Comparison of ENCODE assay signal across 9 cellular contexts in genomic region chr2:142989276-142990204, GRCh38.
DNase-seq lines count a peak whose midpoint lies in the region; ATAC-seq and TF ChIP-seq lines count a peak whose summit lies in the region.
"Had no signal": no experiment of that assay in that cellular context is flagged by ENCODE, and none has a peak within 500 bp of the region (broad histone marks: within the 10 kb centered on the region; RNA-seq: fewer than 3 reads in every experiment).

No MANE protein-coding gene starts in this region.

- H3K36me3 Mint-ChIP-seq in naive B cell = peaks cover 0 to 13% of the 10 kb centered on the region in 2 donors
- H3K36me3 Mint-ChIP-seq: naive thymus-derived CD8-positive, alpha-beta T cell had no signal

- intact Hi-C loops in mucosa of descending colon (cut with DNase I, micrococcal nuclease) = no loop called here

- H3K4me1 Mint-ChIP-seq in naive B cell = peaks cover 0 to 7% (median 6%) of the 10 kb centered on the region in 3 donors

- H3K27ac Mint-ChIP-seq in naive B cell = peak overlapping the region in 3 of 6 donors; percentile 13 to 46 (median 28)
- H3K27ac Mint-ChIP-seq: naive thymus-derived CD8-positive, alpha-beta T cell had no signal

- H3K9me3 ChIP-seq in mucosa of descending colon = no peaks in the 10 kb centered on the region

- H3K4me1 ChIP-seq in mucosa of descending colon (ENCODE audit: low read depth) = no peaks in the 10 kb centered on the region

- CTCF ChIA-PET in BJ (lab: Yijun Ruan, JAX) = interaction anchor here (0.7 to 2.3 kb wide), 9 partner anchors 9 to 307 kb away, joined by 3 to 8 read pairs (median 5); no protein-coding TSS in a partner anchor

- no peaks in the 10 kb centered on the region for H3K27me3 Mint-ChIP-seq in naive B cell

- peak; percentile 70 for ATAC-seq in GM18517 (IDR thresholded peaks at IDR 0.05; ENCODE audit: unreplicated experiment)
- peak; percentile 61 for ATAC-seq in HG03025 (IDR thresholded peaks at IDR 0.05; ENCODE audit: low FRiP score, unreplicated experiment)
- peak in 1 of 2 donors; percentile 37 for ATAC-seq in naive B cell (ENCODE audit: low read depth in 2 of 2)
- ATAC-seq in mucosa of descending colon = no peak

- POLR2A ChIA-PET in BJ (lab: Charles Lee) = no interaction called here

- no peaks in the 10 kb centered on the region for H3K27me3 ChIP-seq in BJ (ENCODE audit: control insufficient read depth, insufficient read depth, low read length)

- H3K36me3 ChIP-seq in BJ (ENCODE audit: control insufficient read depth, insufficient read depth, low read length) (no peaks in the 10 kb centered on the region), mucosa of descending colon (ENCODE audit: low read depth) (no peaks in the 10 kb centered on the region)

- TF ChIP-seq CTCF in BJ (IDR thresholded peaks at IDR 0.05; ENCODE audit: insufficient read depth, low read depth, low read length) (peak; percentile 51), choroid plexus epithelial cell (conservative IDR thresholded peaks at IDR 0.05; ENCODE audit: low read depth, low read length) (peak; percentile 51), mucosa of descending colon (IDR thresholded peaks at IDR 0.05) (no peak)

- no peak overlapping the region for H3K4me3 Mint-ChIP-seq in naive B cell
- H3K4me3 Mint-ChIP-seq: naive thymus-derived CD8-positive, alpha-beta T cell had no signal

- H3K4me3 ChIP-seq in BJ (ENCODE audit: low read depth, low read length) (no peak overlapping the region), choroid plexus epithelial cell (ENCODE audit: low read depth, low read length) (no peak overlapping the region), mucosa of descending colon (no peak overlapping the region)

- DNase-seq in BJ (ENCODE audit: low read depth) = no peak
- DNase-seq in NCI-H446 (lab: John Stamatoyannopoulos, UW) = peak; percentile 9 to 67
- DNase-seq in choroid plexus epithelial cell (ENCODE audit: low read depth) = peak; percentile 78
- peak; percentile 6 for DNase-seq in naive B cell
- DNase-seq in cerebellar nuclear complex (lab: John Stamatoyannopoulos, UW) = no peak
- no peak for DNase-seq in mucosa of descending colon

- no peaks in the 10 kb centered on the region for H3K9me3 Mint-ChIP-seq in naive B cell
- H3K9me3 Mint-ChIP-seq: naive thymus-derived CD8-positive, alpha-beta T cell had no signal

Comparison
In these comparisons a context has a peak if more than half of its experiments do, and no peak if none do; other contexts are left out.
1. DNase-seq: peak in NCI-H446 (2 of 2), choroid plexus epithelial cell (single experiment) and naive B cell (single experiment); none in BJ (single experiment), cerebellar nuclear complex (0 of 2) and mucosa of descending colon (0 of 3).